Comparison of ENCODE assay signal across 30 cellular contexts in genomic region chr1:54397980-54398379, GRCh38.
"Had no signal": no experiment of that assay in that cellular context is flagged by ENCODE, and none has a peak within 500 bp of the region (broad histone marks: within the 10 kb centered on the region; RNA-seq: fewer than 3 reads in every experiment).

No MANE protein-coding gene starts in this region.

- H3K27ac Mint-ChIP-seq: activated CD4-positive, alpha-beta memory T cell treated with anti-CD3 and anti-CD28 coated beads, Interleukin-2, amount 10 ng/mL, durations not matched to agents 7 days and 5 days; activated CD4-positive, alpha-beta T cell treated with anti-CD3 and anti-CD28 coated beads, Interleukin-2, amount 10 ng/mL, durations not matched to agents 7 days and 5 days; neural progenitor cell had no signal

- H3K9me3 ChIP-seq: body of pancreas, colonic mucosa, gastroesophageal sphincter, SK-N-SH, thoracic aorta, vagina had no signal

- H3K27me3 Mint-ChIP-seq: activated CD4-positive, alpha-beta memory T cell treated with anti-CD3 and anti-CD28 coated beads, Interleukin-2, amount 10 ng/mL, durations not matched to agents 7 days and 5 days; activated CD4-positive, alpha-beta T cell treated with anti-CD3 and anti-CD28 coated beads, Interleukin-2, amount 10 ng/mL, durations not matched to agents 7 days and 5 days; activated naive CD4-positive, alpha-beta T cell treated with anti-CD3 and anti-CD28 coated beads, Interleukin-2, amount 50 U/mL, for 24 hours; activated T-helper 17 cell treated with anti-CD3 and anti-CD28 coated beads, Interleukin-2, amount 50 U/mL, for 72 hours; stimulated activated naive CD8-positive, alpha-beta T cell treated with anti-CD3 and anti-CD28 coated beads, Interleukin-15, Interleukin-2, amounts not matched to agents 100 ng/mL and 50 ng/mL, for 24 hours had no signal

- H3K4me3 Mint-ChIP-seq: activated CD4-positive, alpha-beta memory T cell treated with anti-CD3 and anti-CD28 coated beads, Interleukin-2, amount 10 ng/mL, durations not matched to agents 7 days and 5 days; activated CD4-positive, alpha-beta T cell treated with anti-CD3 and anti-CD28 coated beads, Interleukin-2, amount 10 ng/mL, durations not matched to agents 7 days and 5 days; activated T-cell treated with anti-CD3 and anti-CD28 coated beads, Interleukin-2, amount 50 U/mL, for 4 hours; neural progenitor cell had no signal

- H3K4me3 ChIP-seq: body of pancreas, colonic mucosa, gastroesophageal sphincter, lung, neural progenitor cell, skin epidermis, thoracic aorta, vagina had no signal

- H3K27ac ChIP-seq: colonic mucosa, neural progenitor cell, parathyroid adenoma, vagina had no signal

- H3K9ac ChIP-seq: neural progenitor cell, parathyroid adenoma, SK-N-SH had no signal

- DNase-seq: activated CD4-positive, alpha-beta memory T cell treated with anti-CD3 and anti-CD28 coated beads, Interleukin-2, amount 10 ng/mL, durations not matched to agents 7 days and 5 days; activated CD4-positive, alpha-beta T cell treated with anti-CD3 and anti-CD28 coated beads for 1 hour; activated CD4-positive, alpha-beta T cell treated with anti-CD3 and anti-CD28 coated beads, Interleukin-2, amount 10 ng/mL, durations not matched to agents 7 days and 5 days; activated CD8-positive, alpha-beta memory T cell treated with anti-CD3 and anti-CD28 coated beads, Interleukin-2, amount 50 U/mL, for 48 hours; activated gamma-delta T cell treated with Interleukin-2 at 50 U/mL for 16 hours; activated T-cell treated with anti-CD3 and anti-CD28 coated beads, Interleukin-2, amount 50 U/mL, for 4 hours; body of pancreas; cerebellar nuclear complex; colonic mucosa; effector CD8-positive, alpha-beta T cell; head of caudate nucleus; kidney glomerular epithelial cell; mesendoderm; occipital lobe; SK-N-SH; stimulated activated CD4-positive, alpha-beta T cell treated with anti-CD3 and anti-CD28 coated beads, Interleukin-12 subunit alpha, Interleukin-12 subunit beta, amount 100 ng/mL, for 4 hours; stimulated activated CD4-positive, alpha-beta T cell treated with anti-CD3 and anti-CD28 coated beads, Interleukin-4, amount 100 ng/mL, for 1 hour; SW 1271; T-helper 2 cell; trophoblast cell had no signal

- ATAC-seq: activated T-cell treated with anti-CD3 and anti-CD28 coated beads, Interleukin-2, amount 50 U/mL, for 4 hours; activated T-helper 17 cell treated with anti-CD3 and anti-CD28 coated beads, Interleukin-2, amount 50 U/mL, for 72 hours had no signal

- H3K9me3 Mint-ChIP-seq: activated CD4-positive, alpha-beta memory T cell treated with anti-CD3 and anti-CD28 coated beads, Interleukin-2, amount 10 ng/mL, durations not matched to agents 7 days and 5 days; activated CD4-positive, alpha-beta T cell treated with anti-CD3 and anti-CD28 coated beads, Interleukin-2, amount 10 ng/mL, durations not matched to agents 7 days and 5 days; activated naive CD4-positive, alpha-beta T cell treated with anti-CD3 and anti-CD28 coated beads, Interleukin-2, amount 50 U/mL, for 24 hours; activated T-cell treated with anti-CD3 and anti-CD28 coated beads, Interleukin-2, amount 50 U/mL, for 4 hours; activated T-helper 17 cell treated with anti-CD3 and anti-CD28 coated beads, Interleukin-2, amount 50 U/mL, for 72 hours; neural progenitor cell had no signal

- H3K4me1 ChIP-seq: colonic mucosa, parathyroid adenoma had no signal

- H3K27me3 ChIP-seq: body of pancreas, colonic mucosa, gastroesophageal sphincter, neural progenitor cell, vagina had no signal
